ENCODE assay signal across 23 cellular contexts in the genomic region with DNA sequence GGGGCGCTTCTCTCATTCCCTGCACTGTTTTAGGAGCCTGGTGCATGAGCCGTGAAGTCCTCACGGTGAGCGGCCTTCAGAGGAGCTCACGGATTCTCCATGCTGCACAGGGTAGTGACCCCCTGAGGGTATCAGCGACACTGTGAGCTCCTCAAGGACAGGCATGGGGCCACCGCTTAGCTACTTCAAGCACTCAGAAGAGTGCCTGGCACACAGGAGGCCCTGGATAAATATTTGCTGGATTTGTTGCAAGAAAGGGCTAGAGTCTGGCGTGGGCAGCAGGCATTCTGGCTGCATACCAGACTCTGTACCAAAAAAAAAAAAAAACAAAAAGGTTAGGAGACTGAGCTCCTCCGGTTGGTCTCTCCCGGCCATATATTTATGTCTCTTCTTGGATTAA. TPM values are rescaled to one million over a fixed set of nuclear protein-coding genes. Genes with fewer than 3 reads are reported as not detected.
A peak's percentile ranks its signal among the peaks of the same experiment; 100 is the strongest.
DNase-seq lines count a peak whose midpoint lies in the region; ATAC-seq and TF ChIP-seq lines count a peak whose summit lies in the region.
"Had no signal": no experiment of that assay in that cellular context is flagged by ENCODE, and none has a peak within 500 bp of the region (broad histone marks: within the 10 kb centered on the region; RNA-seq: fewer than 3 reads in every experiment).

No MANE protein-coding gene starts in this region.

- H3K27me3 ChIP-seq in lung (ENCODE audit: control insufficient read depth, insufficient read depth) (no peaks in the 10 kb centered on the region), aorta (ENCODE audit: control insufficient read depth in 1 of 2, insufficient read depth in 2 of 2, low read length in 1 of 2) (no peaks in the 10 kb centered on the region)
- H3K27me3 ChIP-seq: Peyer's patch, SJSA1 had no signal

- DNase-seq in activated naive CD4-positive, alpha-beta T cell treated with anti-CD3 and anti-CD28 coated beads, Interleukin-2, amount 10 ng/mL, durations not matched to agents 7 days and 5 days, result no peak
- DNase-seq in activated naive CD4-positive, alpha-beta T cell (lab: John Stamatoyannopoulos, UW), result no peak
- DNase-seq in astrocyte of the hippocampus (ENCODE audit: low read depth, low spot score) (peak; percentile 59), lung (ENCODE audit: low spot score) (peak; percentile 59), aorta (peak in 1 of 2 donors; percentile 59), glomerular visceral epithelial cell (ENCODE audit: extremely low spot score) (no peak)
- no peak for DNase-seq in stimulated activated CD8-positive, alpha-beta memory T cell treated with anti-CD3 and anti-CD28 coated beads, Interleukin-4, amount 100 ng/mL, for 48 hours
- DNase-seq: activated CD4-positive, alpha-beta T cell treated with anti-CD3 and anti-CD28 coated beads, Interleukin-2, amount 50 U/mL, for 4 hours; activated effector memory CD4-positive, alpha-beta T cell treated with anti-CD3 and anti-CD28 coated beads, Interleukin-2, amount 50 U/mL, for 16 hours; Calu3; central memory CD4-positive, alpha-beta T cell; midbrain; NCI-H1694; stimulated activated CD4-positive, alpha-beta T cell treated with anti-CD3 and anti-CD28 coated beads, Interleukin-2, amount 100 ng/mL, for 24 hours; stimulated activated naive CD4-positive, alpha-beta T cell treated with Interleukin-2 at 50 U/mL for 16 hours; trophoblast cell had no signal

- ATAC-seq in lung (ENCODE audit: insufficient read depth, low FRiP score) (peak; percentile 23), aorta (ENCODE audit: low FRiP score) (peak; percentile 27), GM19455 (IDR thresholded peaks at IDR 0.05; ENCODE audit: unreplicated experiment) (no peak)
- ATAC-seq: natural killer cell treated with Interleukin-12 subunit alpha and Interleukin-12 subunit beta and Interleukin-15 and Interleukin-18, amount 100 ng/mL, for 72 hours had no signal

- H3K4me1 ChIP-seq in lung (ENCODE audit: control insufficient read depth in 2 of 2, insufficient read depth in 2 of 2, low read length in 2 of 2) (peaks cover 0 to 11% of the 10 kb centered on the region in 2 donors), aorta (ENCODE audit: control insufficient read depth in 1 of 2, insufficient read depth in 2 of 2, low read length in 2 of 2) (no peaks in the 10 kb centered on the region)
- H3K4me1 ChIP-seq: SJSA1 had no signal

- no peak overlapping the region for H3K4me3 Mint-ChIP-seq in activated naive CD4-positive, alpha-beta T cell treated with anti-CD3 and anti-CD28 coated beads, Interleukin-2, amount 10 ng/mL, durations not matched to agents 7 days and 5 days
- H3K4me3 Mint-ChIP-seq: B cell; natural killer cell treated with Interleukin-12 subunit alpha and Interleukin-12 subunit beta and Interleukin-15 and Interleukin-18, amount 100 ng/mL, for 72 hours had no signal

- H3K27ac ChIP-seq in lung (ENCODE audit: low read depth in 1 of 2, low read length in 1 of 2) (peak overlapping the region in 1 of 2 donors; percentile 35), aorta (ENCODE audit: low read depth in 1 of 2, low read length in 2 of 2) (no peak overlapping the region)
- H3K27ac ChIP-seq: Peyer's patch, SJSA1, skin epidermis had no signal

- H3K9me3 ChIP-seq in lung (ENCODE audit: control insufficient read depth in 2 of 2, insufficient read depth in 1 of 2, low read length in 1 of 2) (peaks cover 0 to 3% of the 10 kb centered on the region in 2 donors), aorta (ENCODE audit: control insufficient read depth, low read length) (no peaks in the 10 kb centered on the region)

- no peak for TF ChIP-seq CTCF in lung (IDR thresholded peaks at IDR 0.05; ENCODE audit: control extremely low read depth, extremely low read depth)

- H3K4me3 ChIP-seq in lung (no peak overlapping the region), aorta (ENCODE audit: low read length in 2 of 2) (no peak overlapping the region)
- H3K4me3 ChIP-seq: Peyer's patch, SJSA1, skin epidermis had no signal

- H3K36me3 ChIP-seq in lung (ENCODE audit: control insufficient read depth in 2 of 2, insufficient read depth in 2 of 2, low read length in 2 of 2) (no peaks in the 10 kb centered on the region), aorta (ENCODE audit: control insufficient read depth in 1 of 2, insufficient read depth in 2 of 2, low read length in 1 of 2) (no peaks in the 10 kb centered on the region)
- H3K36me3 ChIP-seq: Peyer's patch, SJSA1 had no signal

- H3K9me3 Mint-ChIP-seq in activated naive CD4-positive, alpha-beta T cell treated with anti-CD3 and anti-CD28 coated beads, Interleukin-2, amount 10 ng/mL, durations not matched to agents 7 days and 5 days, result peaks cover 15% of the 10 kb centered on the region

- H3K27me3 Mint-ChIP-seq in activated naive CD4-positive, alpha-beta T cell treated with anti-CD3 and anti-CD28 coated beads, Interleukin-2, amount 10 ng/mL, durations not matched to agents 7 days and 5 days, result peaks cover 5% of the 10 kb centered on the region
- H3K27me3 Mint-ChIP-seq: B cell; natural killer cell treated with Interleukin-12 subunit alpha and Interleukin-12 subunit beta and Interleukin-15 and Interleukin-18, amount 100 ng/mL, for 72 hours had no signal

- peaks cover 55% of the 10 kb centered on the region for H3K4me1 Mint-ChIP-seq in activated naive CD4-positive, alpha-beta T cell treated with anti-CD3 and anti-CD28 coated beads, Interleukin-2, amount 10 ng/mL, durations not matched to agents 7 days and 5 days

- peak overlapping the region; percentile 20 for H3K27ac Mint-ChIP-seq in activated naive CD4-positive, alpha-beta T cell treated with anti-CD3 and anti-CD28 coated beads, Interleukin-2, amount 10 ng/mL, durations not matched to agents 7 days and 5 days

- CTCF ChIA-PET in activated naive CD4-positive, alpha-beta T cell treated with anti-CD3 and anti-CD28 coated beads, Interleukin-2, amount 10 ng/mL, durations not matched to agents 7 days and 5 days (lab: Charles Lee), result no interaction called here

- 69 to 87% methylated on average over 10 of the region's 10 CpGs for WGBS in lung, 2 donors
- WGBS in aorta, 2 donors, result 14 to 20% methylated on average over 10 of the region's 10 CpGs

- peaks cover 13% of the 10 kb centered on the region for H3K36me3 Mint-ChIP-seq in activated naive CD4-positive, alpha-beta T cell treated with anti-CD3 and anti-CD28 coated beads, Interleukin-2, amount 10 ng/mL, durations not matched to agents 7 days and 5 days

- intact Hi-C loops in aorta (cut with DNase I), result loop anchor here (10.0 kb wide), 1 partner anchor 133 kb away; no protein-coding TSS in a partner anchor

RNA-seq across cellular contexts. Expression of gene MBP, which starts 5.7 kb away (rescaled TPM):
- 10 to 100 TPM; 39.4 to 64.1 TPM for total RNA-seq in lung
- 10 to 100 TPM; 15.6 to 22.4 TPM for polyA plus RNA-seq in lung
- 10 to 100 TPM; 43.8 to 62.7 TPM for total RNA-seq in aorta
- polyA plus RNA-seq in aorta, result 1 to 10 TPM; 9.1 to 9.4 TPM
- total RNA-seq: A172, SJSA1 had no signal

Comparison
In these comparisons a context has a peak if more than half of its experiments do, and no peak if none do; other contexts are left out.
1. DNase-seq: peak in astrocyte of the hippocampus (single experiment) and lung (single experiment); none in activated naive CD4-positive, alpha-beta T cell treated with anti-CD3 and anti-CD28 coated beads, Interleukin-2, amount 10 ng/mL, durations not matched to agents 7 days and 5 days (single experiment), activated naive CD4-positive, alpha-beta T cell (0 of 4), glomerular visceral epithelial cell (single experiment) and stimulated activated CD8-positive, alpha-beta memory T cell treated with anti-CD3 and anti-CD28 coated beads, Interleukin-4, amount 100 ng/mL, for 48 hours (single experiment).